ENCODE assay signal across 8 cellular contexts in genomic region chr2:45650851-45651414, GRCh38. TPM values are rescaled to one million over a fixed set of nuclear protein-coding genes. Genes with fewer than 3 reads are reported as not detected.
DNase-seq lines count a peak whose midpoint lies in the region; FAIRE-seq and TF ChIP-seq lines count a peak whose summit lies in the region.

No MANE protein-coding gene starts in this region.

- peak overlapping the region; percentile 81 to 99 (median 93) for H3K9ac ChIP-seq in subcutaneous abdominal adipose tissue (ENCODE audit: low read length in 5 of 5)

- H3K4me1 ChIP-seq in SJCRH30 (peaks cover 3% of the 10 kb centered on the region), neutrophil (ENCODE audit: control insufficient read depth in 1 of 2, insufficient read depth in 1 of 2, low read depth in 1 of 2, low read length in 1 of 2) (peaks cover 16 to 24% of the 10 kb centered on the region in 2 experiments), subcutaneous abdominal adipose tissue (ENCODE audit: control insufficient read depth in 5 of 5, insufficient read depth in 5 of 5, low read length in 5 of 5) (peaks cover 3 to 54% (median 38%) of the 10 kb centered on the region in 5 donors)

- no peak for FAIRE-seq in frontal cortex (lab: Jason Lieb, UNC)

- H3K27ac ChIP-seq in SJCRH30 (peak overlapping the region; percentile 42; the same call in 1 of the 2 replicates), neutrophil (peak overlapping the region; percentile 90), subcutaneous abdominal adipose tissue (ENCODE audit: low read depth, low read length) (peak overlapping the region; percentile 100)

- H3K36me3 ChIP-seq in SJCRH30, result no peaks in the 10 kb centered on the region
- no peaks in the 10 kb centered on the region for H3K36me3 ChIP-seq in neutrophil
- H3K36me3 ChIP-seq in subcutaneous abdominal adipose tissue (ENCODE audit: control insufficient read depth in 5 of 5, insufficient read depth in 5 of 5, low read length in 5 of 5), result no peaks in the 10 kb centered on the region

- H3K4me3 ChIP-seq in SJCRH30, result peak overlapping the region; percentile 66
- peak overlapping the region; percentile 89 to 95 for H3K4me3 ChIP-seq in neutrophil (ENCODE audit: low read depth in 1 of 2, low read length in 1 of 2)
- peak overlapping the region in 4 of 5 donors; percentile 79 to 91 (median 87) for H3K4me3 ChIP-seq in subcutaneous abdominal adipose tissue (ENCODE audit: low read depth in 1 of 5, low read length in 5 of 5)

- peak; percentile 38 for TF ChIP-seq CTCF in LNCAP (IDR thresholded peaks at IDR 0.05)
- TF ChIP-seq CTCF in neutrophil (IDR thresholded peaks at IDR 0.05), result peak; percentile 71

- no peaks in the 10 kb centered on the region for H3K27me3 ChIP-seq in SJCRH30
- peaks cover 35% of the 10 kb centered on the region for H3K27me3 ChIP-seq in neutrophil
- no peaks in the 10 kb centered on the region for H3K27me3 ChIP-seq in subcutaneous abdominal adipose tissue (ENCODE audit: control insufficient read depth in 5 of 5, insufficient read depth in 4 of 5, low read length in 5 of 5)

- no peaks in the 10 kb centered on the region for H3K9me3 ChIP-seq in SJCRH30 (replicated peaks)
- H3K9me3 ChIP-seq in neutrophil, result no peaks in the 10 kb centered on the region
- H3K9me3 ChIP-seq in subcutaneous abdominal adipose tissue (ENCODE audit: control insufficient read depth in 5 of 5, low read length in 5 of 5), result no peaks in the 10 kb centered on the region

- DNase-seq in GDM1 (lab: John Stamatoyannopoulos, UW) (peak; percentile 92), GOT3 (lab: John Stamatoyannopoulos, UW) (peak; percentile 75), SJCRH30 (peak; percentile 90 to 91), frontal cortex (ENCODE audit: low spot score in 2 of 2) (peak; percentile 88 to 92)
- peak; percentile 91 for DNase-seq in activated naive CD4-positive, alpha-beta T cell treated with Interleukin-2 at 50 U/mL for 16 hours

RNA-seq across cellular contexts. Expression of gene PRKCE, which starts 0.5 kb away (rescaled TPM):
- total RNA-seq in SJCRH30 (2014; rRNA removed; shearing (Covaris generic)), result 9.8 and 11.9 TPM in 2 replicates
- 62.8 TPM for total RNA-seq in frontal cortex

RNA-seq across cellular contexts. Expression of gene SRBD1, which starts 39.9 kb away (rescaled TPM):
- 33.3 and 38.0 TPM in 2 replicates for total RNA-seq in SJCRH30 (2014; rRNA removed; shearing (Covaris generic))
- total RNA-seq in frontal cortex, result 69.3 TPM

Comparison
In these comparisons a context has a peak if more than half of its experiments do, and no peak if none do; other contexts are left out.
1. Peak in every context shown above with its lines: DNase-seq, H3K4me3 ChIP-seq and H3K27ac ChIP-seq.
2. H3K27ac ChIP-seq: peak in every context shown above with its lines; median percentile 100 in subcutaneous abdominal adipose tissue; 90 in neutrophil; 42 in SJCRH30.